Comparison of ENCODE assay signal across 12 cellular contexts in genomic region chr20:31701591-31701990, GRCh38. TPM values are rescaled to one million over a fixed set of nuclear protein-coding genes. Genes with fewer than 3 reads are reported as not detected.
DNase-seq lines count a peak whose midpoint lies in the region; ATAC-seq and TF ChIP-seq lines count a peak whose summit lies in the region.
"Had no signal": no experiment of that assay in that cellular context is flagged by ENCODE, and none has a peak within 500 bp of the region (broad histone marks: within the 10 kb centered on the region; RNA-seq: fewer than 3 reads in every experiment).

No MANE protein-coding gene starts in this region.

- CTCF ChIA-PET in activated CD4-positive, alpha-beta memory T cell treated with anti-CD3 and anti-CD28 coated beads for 36 hours (lab: Charles Lee) = interaction anchor here (3.4 to 5.1 kb wide), 3 partner anchors 22 to 67 kb away, joined by 12 to 39 read pairs (median 33); partner anchors contain the start of gene BCL2L1

- no peaks in the 10 kb centered on the region for H3K27me3 Mint-ChIP-seq in T-helper 1 cell treated with Interleukin-12 subunit alpha and Interleukin-12 subunit beta and Interleukin-4 antibody, amounts not matched to agents 30 μg/mL and 1 μg/mL, for 36 hours (ENCODE audit: low read depth)
- no peaks in the 10 kb centered on the region for H3K27me3 Mint-ChIP-seq in activated CD4-positive, alpha-beta memory T cell treated with anti-CD3 and anti-CD28 coated beads for 36 hours
- H3K27me3 Mint-ChIP-seq in endothelial cell (ENCODE audit: unreplicated experiment) = peaks cover 1% of the 10 kb centered on the region
- H3K27me3 Mint-ChIP-seq in stimulated activated memory B cell treated with anti-CD40 and anti-IgM and Interleukin-4, amounts not matched to agents 10 μg/mL and 1 μg/mL and 100 μg/mL, for 72 hours = no peaks in the 10 kb centered on the region

- peaks cover 59% of the 10 kb centered on the region for H3K4me1 Mint-ChIP-seq in T-helper 1 cell treated with Interleukin-12 subunit alpha and Interleukin-12 subunit beta and Interleukin-4 antibody, amounts not matched to agents 30 μg/mL and 1 μg/mL, for 36 hours (ENCODE audit: low read depth)
- H3K4me1 Mint-ChIP-seq in activated CD4-positive, alpha-beta memory T cell treated with anti-CD3 and anti-CD28 coated beads for 36 hours (ENCODE audit: low read depth) = peaks cover 59% of the 10 kb centered on the region
- H3K4me1 Mint-ChIP-seq in endothelial cell (ENCODE audit: unreplicated experiment) = peaks cover 47% of the 10 kb centered on the region
- peaks cover 66% of the 10 kb centered on the region for H3K4me1 Mint-ChIP-seq in stimulated activated memory B cell treated with anti-CD40 and anti-IgM and Interleukin-4, amounts not matched to agents 10 μg/mL and 1 μg/mL and 100 μg/mL, for 72 hours

- POLR2A ChIA-PET in activated CD4-positive, alpha-beta memory T cell treated with anti-CD3 and anti-CD28 coated beads for 36 hours (lab: Charles Lee) = no interaction called here

- H3K27ac Mint-ChIP-seq in T-helper 1 cell treated with Interleukin-12 subunit alpha and Interleukin-12 subunit beta and Interleukin-4 antibody, amounts not matched to agents 30 μg/mL and 1 μg/mL, for 36 hours = peak overlapping the region; percentile 59
- H3K27ac Mint-ChIP-seq in activated CD4-positive, alpha-beta memory T cell treated with anti-CD3 and anti-CD28 coated beads for 36 hours = peak overlapping the region; percentile 63
- H3K27ac Mint-ChIP-seq in endothelial cell (ENCODE audit: unreplicated experiment) = peak overlapping the region; percentile 84
- peak overlapping the region; percentile 56 for H3K27ac Mint-ChIP-seq in stimulated activated memory B cell treated with anti-CD40 and anti-IgM and Interleukin-4, amounts not matched to agents 10 μg/mL and 1 μg/mL and 100 μg/mL, for 72 hours

- no peak for DNase-seq in T-helper 1 cell
- no peak for DNase-seq in activated CD4-positive, alpha-beta memory T cell treated with anti-CD3 and anti-CD28 coated beads for 36 hours
- no peak for DNase-seq in endothelial cell (ENCODE audit: low spot score)
- no peak for DNase-seq in NAMALWA (ENCODE audit: low spot score)
- DNase-seq: 8988T, NCI-H446, SJCRH30, spleen had no signal

- ATAC-seq in stimulated activated memory B cell treated with anti-CD40 and anti-IgM and Interleukin-4, amounts not matched to agents 10 μg/mL and 1 μg/mL and 100 μg/mL, for 72 hours = no peak
- ATAC-seq in HG03039 (IDR thresholded peaks at IDR 0.05; ENCODE audit: unreplicated experiment) = no peak
- no peak for ATAC-seq in HG02885 (IDR thresholded peaks at IDR 0.05; ENCODE audit: poor library complexity, unreplicated experiment)

- intact Hi-C loops in activated CD4-positive, alpha-beta memory T cell treated with anti-CD3 and anti-CD28 coated beads for 36 hours (cut with micrococcal nuclease) = no loop called here

- H3K9me3 Mint-ChIP-seq in T-helper 1 cell treated with Interleukin-12 subunit alpha and Interleukin-12 subunit beta and Interleukin-4 antibody, amounts not matched to agents 30 μg/mL and 1 μg/mL, for 36 hours = no peaks in the 10 kb centered on the region
- H3K9me3 Mint-ChIP-seq in activated CD4-positive, alpha-beta memory T cell treated with anti-CD3 and anti-CD28 coated beads for 36 hours = no peaks in the 10 kb centered on the region
- no peaks in the 10 kb centered on the region for H3K9me3 Mint-ChIP-seq in endothelial cell (ENCODE audit: unreplicated experiment)
- H3K9me3 Mint-ChIP-seq in stimulated activated memory B cell treated with anti-CD40 and anti-IgM and Interleukin-4, amounts not matched to agents 10 μg/mL and 1 μg/mL and 100 μg/mL, for 72 hours = no peaks in the 10 kb centered on the region

- H3K36me3 Mint-ChIP-seq in T-helper 1 cell treated with Interleukin-12 subunit alpha and Interleukin-12 subunit beta and Interleukin-4 antibody, amounts not matched to agents 30 μg/mL and 1 μg/mL, for 36 hours (ENCODE audit: low read depth) = peaks cover 50% of the 10 kb centered on the region
- peaks cover 54% of the 10 kb centered on the region for H3K36me3 Mint-ChIP-seq in activated CD4-positive, alpha-beta memory T cell treated with anti-CD3 and anti-CD28 coated beads for 36 hours
- H3K36me3 Mint-ChIP-seq in endothelial cell (ENCODE audit: low read depth, unreplicated experiment) = peaks cover 25% of the 10 kb centered on the region
- H3K36me3 Mint-ChIP-seq in stimulated activated memory B cell treated with anti-CD40 and anti-IgM and Interleukin-4, amounts not matched to agents 10 μg/mL and 1 μg/mL and 100 μg/mL, for 72 hours = peaks cover 66% of the 10 kb centered on the region

- TF ChIP-seq CTCF in endothelial cell (IDR thresholded peaks at IDR 0.05; ENCODE audit: unreplicated experiment) = no peak

- H3K4me3 Mint-ChIP-seq in T-helper 1 cell treated with Interleukin-12 subunit alpha and Interleukin-12 subunit beta and Interleukin-4 antibody, amounts not matched to agents 30 μg/mL and 1 μg/mL, for 36 hours = peak overlapping the region; percentile 11
- no peak overlapping the region for H3K4me3 Mint-ChIP-seq in activated CD4-positive, alpha-beta memory T cell treated with anti-CD3 and anti-CD28 coated beads for 36 hours
- peak overlapping the region; percentile 13 for H3K4me3 Mint-ChIP-seq in endothelial cell (ENCODE audit: unreplicated experiment)
- H3K4me3 Mint-ChIP-seq in stimulated activated memory B cell treated with anti-CD40 and anti-IgM and Interleukin-4, amounts not matched to agents 10 μg/mL and 1 μg/mL and 100 μg/mL, for 72 hours = peak overlapping the region; percentile 9

RNA-seq across cellular contexts. Expression of gene BCL2L1, which starts 21.1 kb away (rescaled TPM):
- total RNA-seq in activated CD4-positive, alpha-beta memory T cell treated with anti-CD3 and anti-CD28 coated beads for 36 hours = 100 to 1,000 TPM; 126 to 129 TPM
- total RNA-seq in endothelial cell (ENCODE audit: unreplicated experiment) = 52.9 TPM

RNA-seq across cellular contexts. Expression of gene TPX2, which starts 37.5 kb away (rescaled TPM):
- 100 to 1,000 TPM; 149 TPM for total RNA-seq in activated CD4-positive, alpha-beta memory T cell treated with anti-CD3 and anti-CD28 coated beads for 36 hours
- 27.2 TPM for total RNA-seq in endothelial cell (ENCODE audit: unreplicated experiment)
